Comparison of ENCODE assay signal across 11 cellular contexts in the genomic region with DNA sequence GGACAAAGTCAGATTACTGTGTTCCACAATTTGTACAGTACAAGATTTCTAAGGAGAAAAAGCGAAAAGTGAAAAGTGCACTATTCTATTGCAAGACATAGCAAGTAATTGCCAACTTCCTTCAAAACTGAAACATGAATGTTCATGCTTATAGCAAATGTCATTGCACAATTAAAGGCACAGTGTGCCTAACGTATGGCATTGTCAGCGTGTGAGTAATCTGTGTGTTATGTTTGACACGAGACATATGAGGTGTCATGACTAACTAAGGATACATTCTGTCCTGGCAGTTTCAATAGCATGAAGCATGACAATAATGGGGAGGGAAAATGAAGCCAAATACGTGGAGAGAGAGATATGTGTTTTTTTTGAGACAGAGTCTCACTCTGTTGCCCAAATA. TPM values are rescaled to one million over a fixed set of nuclear protein-coding genes. Genes with fewer than 3 reads are reported as not detected.
DNase-seq lines count a peak whose midpoint lies in the region; ATAC-seq and TF ChIP-seq lines count a peak whose summit lies in the region.
"Had no signal": no experiment of that assay in that cellular context is flagged by ENCODE, and none has a peak within 500 bp of the region (broad histone marks: within the 10 kb centered on the region; RNA-seq: fewer than 3 reads in every experiment).

No MANE protein-coding gene starts in this region.

- H3K27ac Mint-ChIP-seq in T-helper 2 cell treated with Interferon-gamma antibody and Interleukin-4, amounts not matched to agents 5 μg/mL and 100 μg/mL, for 36 hours: no peak overlapping the region

- H3K9me3 ChIP-seq in left ventricle myocardium inferior (replicated peaks) (peaks cover 13% of the 10 kb centered on the region), esophagus squamous epithelium (peaks cover 0 to 9% (median 5%) of the 10 kb centered on the region in 3 donors), osteoblast (ENCODE audit: low read depth, low read length) (no peaks in the 10 kb centered on the region)

- H3K27ac ChIP-seq in left ventricle myocardium inferior (replicated peaks): no peak overlapping the region
- H3K27ac ChIP-seq in esophagus squamous epithelium: peak overlapping the region; percentile 55 to 83 (median 72)
- H3K27ac ChIP-seq in osteoblast (ENCODE audit: low read depth, low read length): no peak overlapping the region
- H3K27ac ChIP-seq: A549, VCaP had no signal

- H3K4me2 ChIP-seq in osteoblast (ENCODE audit: insufficient read depth, low read length): no peak overlapping the region
- H3K4me2 ChIP-seq: A549 had no signal

- no peaks in the 10 kb centered on the region for H3K4me1 Mint-ChIP-seq in T-helper 2 cell treated with Interferon-gamma antibody and Interleukin-4, amounts not matched to agents 5 μg/mL and 100 μg/mL, for 36 hours (ENCODE audit: low read depth)

- WGBS in esophagus squamous epithelium, 2 donors: 28 to 30% methylated on average over 5 of the region's 5 CpGs

- intact Hi-C loops in Right ventricle myocardium superior (cut with DNase I): no loop called here
- intact Hi-C loops in left ventricle myocardium inferior (cut with micrococcal nuclease): no loop called here
- intact Hi-C loops in esophagus squamous epithelium (cut with DNase I): no loop called here

- H3K4me1 ChIP-seq in left ventricle myocardium inferior (peaks cover 5% of the 10 kb centered on the region), esophagus squamous epithelium (peaks cover 6 to 21% (median 10%) of the 10 kb centered on the region in 3 donors), osteoblast (ENCODE audit: insufficient read depth, low read length) (no peaks in the 10 kb centered on the region)
- H3K4me1 ChIP-seq: A549 had no signal

- no peaks in the 10 kb centered on the region for H3K9me3 Mint-ChIP-seq in T-helper 2 cell treated with Interferon-gamma antibody and Interleukin-4, amounts not matched to agents 5 μg/mL and 100 μg/mL, for 36 hours

- DNase-seq in Right ventricle myocardium superior (no peak), left ventricle myocardium inferior (no peak), esophagus squamous epithelium (lab: John Stamatoyannopoulos, UW) (no peak), osteoblast (ENCODE audit: insufficient read length, low spot score, missing footprints) (no peak)
- DNase-seq in T-helper 2 cell treated with Interferon-gamma antibody and Interleukin-4, amounts not matched to agents 5 μg/mL and 100 μg/mL, for 36 hours (ENCODE audit: low spot score): no peak
- DNase-seq: NCI-H2171 treated with DMSO at 0.1 percent for 48 hours had no signal

- no peak overlapping the region for H3K4me3 Mint-ChIP-seq in T-helper 2 cell treated with Interferon-gamma antibody and Interleukin-4, amounts not matched to agents 5 μg/mL and 100 μg/mL, for 36 hours

- TF ChIP-seq POLR2A in esophagus squamous epithelium (IDR thresholded peaks at IDR 0.05): no peak

- H3K4me3 ChIP-seq in left ventricle myocardium inferior (no peak overlapping the region), esophagus squamous epithelium (no peak overlapping the region), osteoblast (ENCODE audit: insufficient read depth, low read length) (no peak overlapping the region)
- H3K4me3 ChIP-seq: A549 had no signal

- H3K27me3 ChIP-seq in left ventricle myocardium inferior (ENCODE audit: low read depth) (no peaks in the 10 kb centered on the region), esophagus squamous epithelium (no peaks in the 10 kb centered on the region), osteoblast (ENCODE audit: insufficient read depth, low read length) (peaks cover 10% of the 10 kb centered on the region)

- H3K27me3 Mint-ChIP-seq in T-helper 2 cell treated with Interferon-gamma antibody and Interleukin-4, amounts not matched to agents 5 μg/mL and 100 μg/mL, for 36 hours (ENCODE audit: low read depth): no peaks in the 10 kb centered on the region

- peak; percentile 49 for ATAC-seq in Right ventricle myocardium superior (ENCODE audit: poor library complexity)
- peak; percentile 36 for ATAC-seq in HG03565 (IDR thresholded peaks at IDR 0.05; ENCODE audit: unreplicated experiment)
- ATAC-seq in HG02588 (IDR thresholded peaks at IDR 0.05; ENCODE audit: unreplicated experiment): no peak
- no peak for ATAC-seq in GM18517 (IDR thresholded peaks at IDR 0.05; ENCODE audit: unreplicated experiment)
- ATAC-seq: A549 had no signal

- no peak overlapping the region for H2AFZ ChIP-seq in osteoblast (ENCODE audit: low read length)

- no peaks in the 10 kb centered on the region for H4K20me1 ChIP-seq in osteoblast (ENCODE audit: insufficient read depth, low read length)

- no peaks in the 10 kb centered on the region for H3K36me3 ChIP-seq in left ventricle myocardium inferior
- H3K36me3 ChIP-seq in esophagus squamous epithelium: no peaks in the 10 kb centered on the region
- H3K36me3 ChIP-seq in osteoblast (ENCODE audit: insufficient read depth, low read length): no peaks in the 10 kb centered on the region

- no peaks in the 10 kb centered on the region for H3K79me2 ChIP-seq in osteoblast (ENCODE audit: insufficient read depth, low read length)

- no peak for TF ChIP-seq CTCF in left ventricle myocardium inferior (IDR thresholded peaks at IDR 0.05; ENCODE audit: borderline replicate concordance)
- no peak for TF ChIP-seq CTCF in esophagus squamous epithelium (IDR thresholded peaks at IDR 0.05)
- TF ChIP-seq CTCF in osteoblast (IDR thresholded peaks at IDR 0.05; ENCODE audit: extremely low read depth, low read depth, low read length): no peak

- H3K36me3 Mint-ChIP-seq in T-helper 2 cell treated with Interferon-gamma antibody and Interleukin-4, amounts not matched to agents 5 μg/mL and 100 μg/mL, for 36 hours (ENCODE audit: low read depth): no peaks in the 10 kb centered on the region

RNA-seq across cellular contexts. Expression of gene TBC1D9, which starts 33.6 kb away (rescaled TPM):
- total RNA-seq in Right ventricle myocardium superior (10.0 TPM), left ventricle myocardium inferior (11.4 TPM), esophagus squamous epithelium (10 to 100 TPM in 2 of 4 donors, 1 to 10 TPM in 2; 8.6 to 21.0 (median 11.5) TPM), osteoblast (19.4 and 19.5 TPM in 2 replicates)

Comparison
In these comparisons a context has a peak if more than half of its experiments do, and no peak if none do; other contexts are left out.
1. ATAC-seq: peak in Right ventricle myocardium superior (single experiment) and HG03565 (single experiment); none in HG02588 (single experiment) and GM18517 (single experiment).
2. H3K27ac ChIP-seq: peak in esophagus squamous epithelium (4 of 4); none in left ventricle myocardium inferior (single experiment) and osteoblast (single experiment).